25 cellular contexts compared by ENCODE assay signal in genomic region chr11:117127164-117127563, GRCh38.
"Had no signal": no experiment of that assay in that cellular context is flagged by ENCODE, and none has a peak within 500 bp of the region (broad histone marks: within the 10 kb centered on the region; RNA-seq: fewer than 3 reads in every experiment).

No MANE protein-coding gene starts in this region.

- H3K27ac ChIP-seq: cardiac muscle cell, gastroesophageal sphincter, left ventricle myocardium inferior, neutrophil, sigmoid colon, stomach, testis, transverse colon, VCaP had no signal

- ATAC-seq: gastroesophageal sphincter; stimulated activated memory B cell treated with anti-CD40 and anti-IgM and Interleukin-4, amounts not matched to agents 10 μg/mL and 1 μg/mL and 100 μg/mL, for 72 hours; T-cell had no signal

- H3K27me3 ChIP-seq: sigmoid colon, stomach, testis, transverse colon had no signal

- DNase-seq: activated CD4-positive, alpha-beta T cell treated with anti-CD3 and anti-CD28 coated beads for 48 hours; activated CD4-positive, alpha-beta T cell treated with anti-CD3 and anti-CD28 coated beads, Interleukin-2, amount 50 U/mL, for 48 hours; activated CD8-positive, alpha-beta memory T cell treated with anti-CD3 and anti-CD28 coated beads for 24 hours; activated effector memory CD4-positive, alpha-beta T cell treated with Interleukin-2 at 50 U/mL for 16 hours; activated naive CD4-positive, alpha-beta T cell treated with Interleukin-2 at 50 U/mL for 16 hours; aorta; cortex of kidney; kidney glomerular epithelial cell; left ventricle myocardium inferior; naive B cell; nephron progenitor cell; sigmoid colon; small intestine; stimulated activated CD4-positive, alpha-beta T cell treated with anti-CD3 and anti-CD28 coated beads, Interleukin-1b, Interleukin-23, amount 100 ng/mL, for 48 hours; stimulated activated CD4-positive, alpha-beta T cell treated with anti-CD3 and anti-CD28 coated beads, Interleukin-4, amount 100 ng/mL, for 4 hours; stimulated activated CD8-positive, alpha-beta memory T cell treated with anti-CD3 and anti-CD28 coated beads, Interleukin-4, amount 100 ng/mL, for 48 hours; stomach; T-cell; testis; transverse colon had no signal
